Comparison of ENCODE assay signal across 1 cellular context in the genomic region with DNA sequence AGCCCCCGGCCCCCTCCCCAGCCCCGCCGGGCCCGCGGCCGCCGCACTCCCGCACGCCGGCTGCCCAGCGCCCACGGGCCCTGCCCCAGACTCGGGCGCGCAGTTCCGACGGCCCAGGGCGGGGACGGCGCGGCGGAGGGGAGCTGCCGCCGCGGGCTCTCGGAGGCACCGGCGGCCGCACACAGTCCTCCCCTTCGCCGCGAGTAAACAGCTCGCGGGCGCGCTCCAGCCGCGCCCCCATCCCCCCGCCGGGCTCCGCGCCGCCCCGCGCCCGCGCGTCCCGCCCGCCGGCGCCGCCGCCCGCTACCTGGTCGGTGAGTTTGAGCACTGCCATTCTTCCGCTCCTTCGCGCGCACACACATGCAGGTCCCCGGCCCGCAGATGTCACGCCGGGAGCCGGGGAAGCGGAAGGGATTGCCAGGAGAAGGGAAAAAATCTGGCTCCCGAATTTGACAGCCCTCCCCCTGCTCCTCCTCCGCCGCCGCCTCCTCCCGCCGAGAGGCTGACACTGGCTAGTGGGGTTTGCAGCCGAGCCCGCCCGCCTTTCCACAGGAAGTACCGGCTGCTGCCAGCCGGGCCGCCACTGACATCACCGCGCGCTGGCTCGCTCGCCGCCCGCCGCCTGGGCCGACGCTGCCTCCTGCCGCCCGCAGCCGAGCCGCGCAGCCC.
TF ChIP-seq lines count a peak whose summit lies in the region.

TSS of gene ANKRD44 (minus strand) at position 510 of the 669 bp plus-strand sequence. CDS start at position 334, 176 bp downstream.

TF ChIP-seq in H1, 55 proteins besides CTCF, POLR2A, EP300 and RAD21:
- TF ChIP-seq, protein P1, sequence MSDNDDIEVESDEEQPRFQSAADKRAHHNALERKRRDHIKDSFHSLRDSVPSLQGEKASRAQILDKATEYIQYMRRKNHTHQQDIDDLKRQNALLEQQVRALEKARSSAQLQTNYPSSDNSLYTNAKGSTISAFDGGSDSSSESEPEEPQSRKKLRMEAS (IDR thresholded peaks at IDR 0.05), result peak; percentile 52; the same call in 1 of the 2 replicates
- TF ChIP-seq RXRA (IDR thresholded peaks at IDR 0.05; ENCODE audit: insufficient read depth, low read depth, low read length) (no peak), PHF8 (conservative IDR thresholded peaks at IDR 0.05; ENCODE audit: low read depth, low read length) (peak; percentile 12; the same call in 1 of the 2 replicates), SUZ12 (IDR thresholded peaks at IDR 0.05; ENCODE audit: low read length) (no peak), SIN3A (conservative IDR thresholded peaks at IDR 0.05 in 1 of 2, IDR thresholded peaks at IDR 0.05 in 1 of 2; ENCODE audit: low read depth in 1 of 2, low read length in 2 of 2) (peak; percentile 43 to 75; a peak in 1 of 4 replicates), NANOG (IDR thresholded peaks at IDR 0.05; ENCODE audit: insufficient read depth, low read depth, low read length, poor library complexity, severe bottlenecking) (no peak), EZH2 (IDR thresholded peaks at IDR 0.05; ENCODE audit: low read depth, low read length, severe bottlenecking) (no peak), KDM4A (IDR thresholded peaks at IDR 0.05; ENCODE audit: low read depth, low read length, severe bottlenecking) (peak; percentile 4), HDAC6 (IDR thresholded peaks at IDR 0.05; ENCODE audit: low read depth, low read length) (no peak), RBBP5 (IDR thresholded peaks at IDR 0.05; ENCODE audit: borderline replicate concordance, low read depth, low read length) (peak; percentile 22; the same call in 1 of the 2 replicates), SIX5 (IDR thresholded peaks at IDR 0.05; ENCODE audit: low read depth, low read length) (no peak)
